Comparison of ENCODE assay signal across 1 cellular context in the genomic region with DNA sequence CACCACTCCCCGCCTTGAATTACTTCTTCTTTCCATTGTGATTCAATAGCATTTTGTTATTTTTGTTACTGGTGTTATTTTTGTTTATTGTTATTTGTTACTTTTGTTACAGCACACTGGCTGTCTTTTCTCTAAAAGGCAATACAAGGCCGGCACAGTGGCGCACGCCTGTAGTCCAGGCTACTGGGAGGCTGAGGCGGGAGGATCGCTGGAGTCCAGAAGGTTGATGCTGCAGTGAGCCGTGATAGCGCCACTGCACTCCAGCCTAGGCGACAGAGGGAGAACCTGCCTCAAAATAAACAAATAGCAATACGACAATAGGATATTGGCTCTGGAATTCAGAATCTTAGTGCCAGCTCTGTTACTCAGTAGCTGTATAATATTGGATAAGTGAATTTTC.
TF ChIP-seq lines count a peak whose summit lies in the region.

No MANE protein-coding gene starts in this region.

TF ChIP-seq in GM23338, 12 proteins besides CTCF, POLR2A, EP300 and RAD21 (continued from another document):
- TF ChIP-seq, protein P1, sequence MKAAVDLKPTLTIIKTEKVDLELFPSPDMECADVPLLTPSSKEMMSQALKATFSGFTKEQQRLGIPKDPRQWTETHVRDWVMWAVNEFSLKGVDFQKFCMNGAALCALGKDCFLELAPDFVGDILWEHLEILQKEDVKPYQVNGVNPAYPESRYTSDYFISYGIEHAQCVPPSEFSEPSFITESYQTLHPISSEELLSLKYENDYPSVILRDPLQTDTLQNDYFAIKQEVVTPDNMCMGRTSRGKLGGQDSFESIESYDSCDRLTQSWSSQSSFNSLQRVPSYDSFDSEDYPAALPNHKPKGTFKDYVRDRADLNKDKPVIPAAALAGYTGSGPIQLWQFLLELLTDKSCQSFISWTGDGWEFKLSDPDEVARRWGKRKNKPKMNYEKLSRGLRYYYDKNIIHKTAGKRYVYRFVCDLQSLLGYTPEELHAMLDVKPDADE (IDR thresholded peaks at IDR 0.05) = no peak
- no peak for TF ChIP-seq POLR2AphosphoS5 (IDR thresholded peaks at IDR 0.05; ENCODE audit: low read depth)
- TF ChIP-seq CREB1 (CRISPR knock-in tag; IDR thresholded peaks at IDR 0.05; ENCODE audit: low read depth) = no peak
- TF ChIP-seq EZH2phosphoT487 (IDR thresholded peaks at IDR 0.05; ENCODE audit: unreplicated experiment) = no peak
- no peak for TF ChIP-seq JUNB (IDR thresholded peaks at IDR 0.05; ENCODE audit: unreplicated experiment)
- TF ChIP-seq NANOG (IDR thresholded peaks at IDR 0.05; ENCODE audit: borderline replicate concordance) = no peak
- TF ChIP-seq EZH2 (IDR thresholded peaks at IDR 0.05; ENCODE audit: low read depth, unreplicated experiment) = no peak
- no peak for TF ChIP-seq ZNF114 (CRISPR knock-in tag; IDR thresholded peaks at IDR 0.05)
- no peak for TF ChIP-seq STAT1 (IDR thresholded peaks at IDR 0.05; ENCODE audit: unreplicated experiment)
TF ChIP-seq in GM23338: peak in this region for 0.
